Comparison of ENCODE assay signal across 8 cellular contexts in genomic region chr4:39044947-39045734, GRCh38. TPM values are rescaled to one million over a fixed set of nuclear protein-coding genes. Genes with fewer than 3 reads are reported as not detected.
DNase-seq lines count a peak whose midpoint lies in the region; ATAC-seq and TF ChIP-seq lines count a peak whose summit lies in the region.

No MANE protein-coding gene starts in this region.

- no peaks in the 10 kb centered on the region for H3K27me3 ChIP-seq in SJSA1 (replicated peaks)

- peaks cover 14% of the 10 kb centered on the region for H3K36me3 ChIP-seq in SJSA1

- DNase-seq in activated CD4-positive, CD25-positive, alpha-beta regulatory T cell treated with anti-CD3 and anti-CD28 coated beads, Interleukin-2, amount 50 U/mL, for 72 hours = no peak
- DNase-seq in SJSA1 (ENCODE audit: low read depth in 1 of 2, low spot score in 2 of 2) (peak in 1 of 2 experiments; percentile 31), choroid plexus epithelial cell (ENCODE audit: low read depth) (peak; percentile 44), left kidney (ENCODE audit: low read depth, low spot score) (peak; percentile 76), NCI-H2081 treated with DMSO at 0.1 percent for 48 hours (lab: John Stamatoyannopoulos, UW) (no peak)
- peak in 4 of 6 experiments; percentile 45 to 64 (median 56) for DNase-seq in stimulated activated naive CD4-positive, alpha-beta T cell (lab: John Stamatoyannopoulos, UW)

- no peaks in the 10 kb centered on the region for H3K9me3 ChIP-seq in SJSA1 (replicated peaks)

- H3K4me1 ChIP-seq in SJSA1 (replicated peaks) = peaks cover 46% of the 10 kb centered on the region

- peak; percentile 11 to 12 for ATAC-seq in activated CD4-positive, CD25-positive, alpha-beta regulatory T cell treated with anti-CD3 and anti-CD28 coated beads, Interleukin-2, amount 50 U/mL, for 24 hours
- peak; percentile 23 for ATAC-seq in HG02763 (IDR thresholded peaks at IDR 0.05; ENCODE audit: unreplicated experiment)

- H3K27ac ChIP-seq in SJSA1 = peak overlapping the region; percentile 89

- peak overlapping the region; percentile 76 for H3K4me3 ChIP-seq in SJSA1
- peak overlapping the region; percentile 71 for H3K4me3 ChIP-seq in choroid plexus epithelial cell (ENCODE audit: low read depth, low read length)

- no peak for TF ChIP-seq CTCF in choroid plexus epithelial cell (conservative IDR thresholded peaks at IDR 0.05; ENCODE audit: low read depth, low read length)

RNA-seq across cellular contexts. Expression of gene TMEM156, which starts 12.9 kb away (rescaled TPM):
- 7.9 and 18.6 TPM in 2 replicates for total RNA-seq in SJSA1 (2014; rRNA removed; shearing (Covaris generic))

RNA-seq across cellular contexts. Expression of gene KLHL5, which starts 16.9 kb away (rescaled TPM):
- 79.3 and 80.8 TPM in 2 replicates for total RNA-seq in SJSA1 (2014; rRNA removed; shearing (Covaris generic))

Comparison
In these comparisons a context has a peak if more than half of its experiments do, and no peak if none do; other contexts are left out.
1. DNase-seq: peak in choroid plexus epithelial cell (single experiment), left kidney (single experiment) and stimulated activated naive CD4-positive, alpha-beta T cell (4 of 6); none in activated CD4-positive, CD25-positive, alpha-beta regulatory T cell treated with anti-CD3 and anti-CD28 coated beads, Interleukin-2, amount 50 U/mL, for 72 hours (single experiment) and NCI-H2081 treated with DMSO at 0.1 percent for 48 hours (single experiment).